Comparison of ENCODE assay signal across 12 cellular contexts in the genomic region with DNA sequence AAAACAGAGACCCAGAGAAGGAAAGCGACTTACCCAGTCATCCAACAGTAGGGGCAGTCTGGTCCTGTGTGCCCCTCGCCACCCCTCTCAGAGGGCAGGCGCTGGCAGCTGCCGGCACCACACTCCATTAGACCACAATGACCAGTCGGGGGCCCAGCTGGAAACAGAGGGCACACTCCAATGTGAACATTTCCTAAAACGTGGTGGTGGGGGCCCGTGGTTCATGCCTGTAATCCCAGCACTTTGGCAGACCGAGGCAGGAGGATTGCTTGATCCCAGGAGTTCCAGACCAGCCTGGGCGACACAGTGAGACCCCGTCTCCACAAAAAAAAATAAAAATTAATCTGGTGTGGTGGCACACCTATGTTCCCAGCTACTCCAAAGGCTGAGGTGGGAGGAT. TPM values are rescaled to one million over a fixed set of nuclear protein-coding genes. Genes with fewer than 3 reads are reported as not detected.
A peak's percentile ranks its signal among the peaks of the same experiment; 100 is the strongest.
DNase-seq lines count a peak whose midpoint lies in the region; TF ChIP-seq lines count a peak whose summit lies in the region.
"Had no signal": no experiment of that assay in that cellular context is flagged by ENCODE, and none has a peak within 500 bp of the region (broad histone marks: within the 10 kb centered on the region; RNA-seq: fewer than 3 reads in every experiment).

No MANE protein-coding gene starts in this region.

- H3K36me3 ChIP-seq in OCI-LY3 (replicated peaks; ENCODE audit: low read depth, low read length), result no peaks in the 10 kb centered on the region
- H3K36me3 ChIP-seq in effector memory CD4-positive, alpha-beta T cell (ENCODE audit: control insufficient read depth, insufficient read depth, low read length), result no peaks in the 10 kb centered on the region

- in situ Hi-C loops in G401 (cut with HindIII; ENCODE audit: low sequenced_read_pairs), result no loop called here

- H3K27me3 ChIP-seq in OCI-LY3 (ENCODE audit: low read depth, low read length), result peaks cover 8% of the 10 kb centered on the region
- no peaks in the 10 kb centered on the region for H3K27me3 ChIP-seq in effector memory CD4-positive, alpha-beta T cell (replicated peaks; ENCODE audit: control insufficient read depth, insufficient read depth, low read length, poor library complexity, severe bottlenecking)

- peak overlapping the region; percentile 82 for H3K4me3 ChIP-seq in OCI-LY3 (ENCODE audit: low read length)
- H3K4me3 ChIP-seq in effector memory CD4-positive, alpha-beta T cell (ENCODE audit: insufficient read depth, low read depth, low read length, poor library complexity, severe bottlenecking), result peak overlapping the region; percentile 58

- peaks cover 15% of the 10 kb centered on the region for H3K4me1 Mint-ChIP-seq in activated CD4-positive, alpha-beta T cell treated with anti-CD3 and anti-CD28 coated beads, Interleukin-2, amount 10 ng/mL, durations not matched to agents 7 days and 5 days
- H3K4me1 Mint-ChIP-seq in osteocyte (ENCODE audit: unreplicated experiment), result peaks cover 28% of the 10 kb centered on the region

- H3K36me3 Mint-ChIP-seq in activated CD4-positive, alpha-beta T cell treated with anti-CD3 and anti-CD28 coated beads, Interleukin-2, amount 10 ng/mL, durations not matched to agents 7 days and 5 days (ENCODE audit: low read depth), result no peaks in the 10 kb centered on the region
- no peaks in the 10 kb centered on the region for H3K36me3 Mint-ChIP-seq in osteocyte (ENCODE audit: unreplicated experiment)

- DNase-seq in activated CD4-positive, alpha-beta T cell treated with anti-CD3 and anti-CD28 coated beads, Interleukin-2, amount 10 ng/mL, durations not matched to agents 7 days and 5 days, result no peak
- no peak for DNase-seq in activated CD4-positive, alpha-beta T cell treated with anti-CD3 and anti-CD28 coated beads, Interleukin-2, amount 50 U/mL, for 1 hour
- DNase-seq in effector memory CD4-positive, alpha-beta T cell, result no peak
- DNase-seq in osteocyte (ENCODE audit: extremely low spot score, unreplicated experiment) (no peak), SKM-1 (lab: John Stamatoyannopoulos, UW; ENCODE audit: unreplicated experiment) (no peak), COR-L47 (lab: John Stamatoyannopoulos, UW) (no peak), G401 (ENCODE audit: low spot score) (no peak)
- DNase-seq: left ventricle myocardium superior, NCI-H1694, Right ventricle myocardium superior had no signal

- no peaks in the 10 kb centered on the region for H3K9me3 ChIP-seq in OCI-LY3 (ENCODE audit: insufficient read depth, low read length)
- no peaks in the 10 kb centered on the region for H3K9me3 ChIP-seq in effector memory CD4-positive, alpha-beta T cell (ENCODE audit: control insufficient read depth, low read length)

- CTCF ChIA-PET in activated CD4-positive, alpha-beta T cell treated with anti-CD3 and anti-CD28 coated beads, Interleukin-2, amount 10 ng/mL, durations not matched to agents 7 days and 5 days (lab: Charles Lee), result interaction anchor here (1.5 to 4.4 kb wide), 3 partner anchors 15 to 423 kb away, joined by 3 to 20 read pairs (median 3); no protein-coding TSS in a partner anchor

- no peaks in the 10 kb centered on the region for H4K20me1 ChIP-seq in OCI-LY3 (ENCODE audit: insufficient read depth, low read length)

- TF ChIP-seq CTCF in OCI-LY3 (IDR thresholded peaks at IDR 0.05; ENCODE audit: low read depth, low read length), result no peak
- TF ChIP-seq CTCF in osteocyte (IDR thresholded peaks at IDR 0.05), result no peak

- H3K79me2 ChIP-seq in OCI-LY3 (ENCODE audit: low read length), result no peaks in the 10 kb centered on the region

- H3K9me3 Mint-ChIP-seq in activated CD4-positive, alpha-beta T cell treated with anti-CD3 and anti-CD28 coated beads, Interleukin-2, amount 10 ng/mL, durations not matched to agents 7 days and 5 days, result no peaks in the 10 kb centered on the region
- no peaks in the 10 kb centered on the region for H3K9me3 Mint-ChIP-seq in osteocyte (ENCODE audit: unreplicated experiment)

- H3K4me3 Mint-ChIP-seq in activated CD4-positive, alpha-beta T cell treated with anti-CD3 and anti-CD28 coated beads, Interleukin-2, amount 10 ng/mL, durations not matched to agents 7 days and 5 days, result peak overlapping the region; percentile 75
- peak overlapping the region; percentile 89 for H3K4me3 Mint-ChIP-seq in osteocyte (ENCODE audit: unreplicated experiment)

- peak overlapping the region; percentile 88; the same call in 1 of the 2 replicates for H2AFZ ChIP-seq in OCI-LY3 (ENCODE audit: low read depth, low read length)

- H3K27me3 Mint-ChIP-seq in activated CD4-positive, alpha-beta T cell treated with anti-CD3 and anti-CD28 coated beads, Interleukin-2, amount 10 ng/mL, durations not matched to agents 7 days and 5 days, result peaks cover 9% of the 10 kb centered on the region
- H3K27me3 Mint-ChIP-seq in osteocyte (ENCODE audit: unreplicated experiment), result peaks cover 32% of the 10 kb centered on the region

- H3K9ac ChIP-seq in OCI-LY3 (ENCODE audit: low read length), result no peak overlapping the region

- peak overlapping the region; percentile 94 for H3K4me2 ChIP-seq in OCI-LY3 (ENCODE audit: low read length)

- H3K27ac ChIP-seq in OCI-LY3 (ENCODE audit: low read length), result no peak overlapping the region
- no peak overlapping the region for H3K27ac ChIP-seq in effector memory CD4-positive, alpha-beta T cell (ENCODE audit: insufficient read depth, low read length, poor library complexity, severe bottlenecking)

- POLR2A ChIA-PET in activated CD4-positive, alpha-beta T cell treated with anti-CD3 and anti-CD28 coated beads, Interleukin-2, amount 10 ng/mL, durations not matched to agents 7 days and 5 days (lab: Charles Lee), result interaction anchor here (0.6 to 1.1 kb wide), 2 partner anchors 65 to 71 kb away, joined by 3 read pairs; no protein-coding TSS in a partner anchor

- H3K4me1 ChIP-seq in OCI-LY3 (ENCODE audit: low read length), result peaks cover 4% of the 10 kb centered on the region
- peaks cover 8% of the 10 kb centered on the region for H3K4me1 ChIP-seq in effector memory CD4-positive, alpha-beta T cell (ENCODE audit: control insufficient read depth, insufficient read depth, low read length, poor library complexity, severe bottlenecking)

- H3K27ac Mint-ChIP-seq in activated CD4-positive, alpha-beta T cell treated with anti-CD3 and anti-CD28 coated beads, Interleukin-2, amount 10 ng/mL, durations not matched to agents 7 days and 5 days, result no peak overlapping the region
- H3K27ac Mint-ChIP-seq in osteocyte (ENCODE audit: unreplicated experiment), result no peak overlapping the region

RNA-seq across cellular contexts. Expression of a gene that starts 0.9 kb away (rescaled TPM):
- total RNA-seq in activated CD4-positive, alpha-beta T cell treated with anti-CD3 and anti-CD28 coated beads, Interleukin-2, amount 10 ng/mL, durations not matched to agents 7 days and 5 days, result 10 to 100 TPM; 30.2 to 35.4 TPM
- 113 and 122 TPM in 2 replicates for total RNA-seq in osteocyte
- 193 and 244 TPM in 2 replicates for total RNA-seq in G401 (2014; rRNA removed; shearing (Covaris generic))

RNA-seq across cellular contexts. Expression of a gene that starts 30.2 kb away (rescaled TPM):
- total RNA-seq in activated CD4-positive, alpha-beta T cell treated with anti-CD3 and anti-CD28 coated beads, Interleukin-2, amount 10 ng/mL, durations not matched to agents 7 days and 5 days, result not detected
- not detected in 2 replicates for total RNA-seq in osteocyte
- 0.06 and 0.68 TPM in 2 replicates for total RNA-seq in G401 (2014; rRNA removed; shearing (Covaris generic))
- total RNA-seq: fibroblast of villous mesenchyme, left ventricle myocardium superior, Right ventricle myocardium superior had no signal

RNA-seq across cellular contexts. Expression of a gene that starts 42.0 kb away (rescaled TPM):
- total RNA-seq in activated CD4-positive, alpha-beta T cell treated with anti-CD3 and anti-CD28 coated beads, Interleukin-2, amount 10 ng/mL, durations not matched to agents 7 days and 5 days, result 10 to 100 TPM; 24.2 to 28.0 TPM
- 15.8 and 18.8 TPM in 2 replicates for total RNA-seq in osteocyte
- total RNA-seq in G401 (2014; rRNA removed; shearing (Covaris generic)), result 9.1 and 17.3 TPM in 2 replicates
